2 cellular contexts compared by ENCODE assay signal in genomic region chr1:207007352-207008033, GRCh38.
TF ChIP-seq lines count a peak whose summit lies in the region.

No MANE protein-coding gene starts in this region.

TF ChIP-seq in HepG2, 621 proteins besides CTCF, POLR2A, EP300 and RAD21 (continues in another document):
- TF ChIP-seq SP140L (CRISPR knock-in tag; IDR thresholded peaks at IDR 0.05; ENCODE audit: borderline replicate concordance) (no peak), ZNF670 (CRISPR knock-in tag; IDR thresholded peaks at IDR 0.05; ENCODE audit: borderline replicate concordance) (no peak), ZMAT3 (CRISPR knock-in tag; conservative IDR thresholded peaks at IDR 0.05) (no peak), HMGXB4 (CRISPR knock-in tag; IDR thresholded peaks at IDR 0.05; ENCODE audit: borderline replicate concordance in 1 of 2, low read depth in 1 of 2) (no peak), U2AF2 (IDR thresholded peaks at IDR 0.05; ENCODE audit: low read depth, low read length) (no peak), PAWR (CRISPR knock-in tag; IDR thresholded peaks at IDR 0.05; ENCODE audit: borderline replicate concordance) (no peak), ATF7 (IDR thresholded peaks at IDR 0.05) (no peak), ATF7 (CRISPR knock-in tag; IDR thresholded peaks at IDR 0.05) (no peak), ZNF235 (CRISPR knock-in tag; IDR thresholded peaks at IDR 0.05; ENCODE audit: borderline replicate concordance) (no peak), ZBTB3 (CRISPR knock-in tag; IDR thresholded peaks at IDR 0.05; ENCODE audit: borderline replicate concordance, low read depth) (no peak), ZBTB46 (CRISPR knock-in tag; IDR thresholded peaks at IDR 0.05; ENCODE audit: borderline replicate concordance) (no peak), ZNF883 (CRISPR knock-in tag; IDR thresholded peaks at IDR 0.05; ENCODE audit: not compliant biosample characterization) (no peak), ZMYM4 (CRISPR knock-in tag; IDR thresholded peaks at IDR 0.05) (no peak), POLR2G (IDR thresholded peaks at IDR 0.05; ENCODE audit: low read depth, low read length) (no peak), NFIC (IDR thresholded peaks at IDR 0.05; ENCODE audit: low read length) (0 out of 2 replicates have a peak, but pooled peaks have one; percentile 28), PHF8 (CRISPR knock-in tag; IDR thresholded peaks at IDR 0.05) (no peak), ZNF362 (CRISPR knock-in tag; IDR thresholded peaks at IDR 0.05; ENCODE audit: borderline replicate concordance) (no peak), NCOA2 (CRISPR knock-in tag; IDR thresholded peaks at IDR 0.05) (peak; percentile 62; the same call in 1 of the 2 replicates), ZNF839 (CRISPR knock-in tag; IDR thresholded peaks at IDR 0.05; ENCODE audit: borderline replicate concordance) (no peak), TBL1XR1 (IDR thresholded peaks at IDR 0.05; ENCODE audit: borderline replicate concordance, low read length, partially characterized antibody) (no peak), ZFP37 (CRISPR knock-in tag; IDR thresholded peaks at IDR 0.05; ENCODE audit: borderline replicate concordance) (no peak), IRF9 (CRISPR knock-in tag; IDR thresholded peaks at IDR 0.05; ENCODE audit: borderline replicate concordance) (no peak), NR2C2 (CRISPR knock-in tag; IDR thresholded peaks at IDR 0.05; ENCODE audit: borderline replicate concordance) (no peak), FOXA3 (CRISPR knock-in tag; IDR thresholded peaks at IDR 0.05) (peak; percentile 19; the same call in 1 of the 2 replicates), ZNF710 (CRISPR knock-in tag; IDR thresholded peaks at IDR 0.05; ENCODE audit: borderline replicate concordance) (no peak)

TF ChIP-seq in liver, 16 proteins besides CTCF, POLR2A, EP300 and RAD21:
- TF ChIP-seq FOXA1 (IDR thresholded peaks at IDR 0.05): no peak
- no peak for TF ChIP-seq GABPA (IDR thresholded peaks at IDR 0.05 in 1 of 2, conservative IDR thresholded peaks at IDR 0.05 in 1 of 2)
- no peak for TF ChIP-seq HNF4A (conservative IDR thresholded peaks at IDR 0.05)
- peak; percentile 28 for TF ChIP-seq SP1 (IDR thresholded peaks at IDR 0.05)
- no peak for TF ChIP-seq ATF3 (IDR thresholded peaks at IDR 0.05)
- TF ChIP-seq FOXA2 (IDR thresholded peaks at IDR 0.05): no peak
- TF ChIP-seq REST (IDR thresholded peaks at IDR 0.05): no peak
- no peak for TF ChIP-seq HNF4G (IDR thresholded peaks at IDR 0.05)
- no peak for TF ChIP-seq RXRA (IDR thresholded peaks at IDR 0.05)
